In genomic region chr7:4074407-4074806, GRCh38 we compare ENCODE assay signal across 19 cellular contexts.
DNase-seq lines count a peak whose midpoint lies in the region; ATAC-seq and TF ChIP-seq lines count a peak whose summit lies in the region.
"Had no signal": no experiment of that assay in that cellular context is flagged by ENCODE, and none has a peak within 500 bp of the region (broad histone marks: within the 10 kb centered on the region; RNA-seq: fewer than 3 reads in every experiment).

No MANE protein-coding gene starts in this region.

- no peaks in the 10 kb centered on the region for H3K36me3 ChIP-seq in endodermal cell (ENCODE audit: control insufficient read depth, insufficient read depth, low read length)
- H3K36me3 ChIP-seq: BE2C had no signal

- H3K27ac ChIP-seq in endodermal cell (ENCODE audit: low read depth, low read length), result no peak overlapping the region
- H3K27ac ChIP-seq: GM23248, HL-60 had no signal

- no peak overlapping the region for H3K9ac ChIP-seq in endodermal cell (ENCODE audit: extremely low read depth, low read length, poor library complexity, severe bottlenecking)
- H3K9ac ChIP-seq: GM23248 had no signal

- H3K36me3 Mint-ChIP-seq in endodermal cell (ENCODE audit: low read depth) (peaks cover 32% of the 10 kb centered on the region), osteocyte (ENCODE audit: unreplicated experiment) (no peaks in the 10 kb centered on the region)
- no peaks in the 10 kb centered on the region for H3K36me3 Mint-ChIP-seq in activated T-cell treated with anti-CD3 and anti-CD28 coated beads, Interleukin-2, amount 50 U/mL, for 4 hours (ENCODE audit: insufficient read depth)
- H3K36me3 Mint-ChIP-seq: CD4-positive, CD25-positive, alpha-beta regulatory T cell had no signal

- peaks cover 13% of the 10 kb centered on the region for H3K4me1 Mint-ChIP-seq in endodermal cell
- no peaks in the 10 kb centered on the region for H3K4me1 Mint-ChIP-seq in osteocyte (ENCODE audit: unreplicated experiment)
- H3K4me1 Mint-ChIP-seq in activated T-cell treated with anti-CD3 and anti-CD28 coated beads, Interleukin-2, amount 50 U/mL, for 4 hours (ENCODE audit: low read depth), result no peaks in the 10 kb centered on the region
- H3K4me1 Mint-ChIP-seq: CD4-positive, CD25-positive, alpha-beta regulatory T cell had no signal

- no peaks in the 10 kb centered on the region for H3K27me3 ChIP-seq in endodermal cell (ENCODE audit: control insufficient read depth, insufficient read depth, low read length, poor library complexity, severe bottlenecking)
- H3K27me3 ChIP-seq: BE2C had no signal

- ATAC-seq in GM21390 (IDR thresholded peaks at IDR 0.05; ENCODE audit: unreplicated experiment) (no peak), GM19397 (IDR thresholded peaks at IDR 0.05; ENCODE audit: unreplicated experiment) (no peak)
- no peak for ATAC-seq in activated T-cell treated with anti-CD3 and anti-CD28 coated beads, Interleukin-2, amount 50 U/mL, for 4 hours
- ATAC-seq: GM12878 had no signal

- H3K9me3 Mint-ChIP-seq in endodermal cell, result peaks cover 6% of the 10 kb centered on the region
- H3K9me3 Mint-ChIP-seq in osteocyte (ENCODE audit: unreplicated experiment), result no peaks in the 10 kb centered on the region
- H3K9me3 Mint-ChIP-seq in activated T-cell treated with anti-CD3 and anti-CD28 coated beads, Interleukin-2, amount 50 U/mL, for 4 hours, result no peaks in the 10 kb centered on the region

- peak; percentile 1 for DNase-seq in D341Med (ENCODE audit: low spot score)
- peak; percentile 2 for DNase-seq in endodermal cell
- DNase-seq in mucosa of gallbladder (ENCODE audit: low spot score), result peak; percentile 5
- peak; percentile 78 for DNase-seq in osteocyte (ENCODE audit: extremely low spot score, unreplicated experiment)
- DNase-seq in Ammon's horn (ENCODE audit: low spot score), result no peak
- no peak for DNase-seq in activated T-cell treated with anti-CD3 and anti-CD28 coated beads, Interleukin-2, amount 50 U/mL, for 4 hours
- DNase-seq: BE2C; C1 segment of cervical spinal cord; Caco-2; CD4-positive, CD25-positive, alpha-beta regulatory T cell; DMS53; DND-41; EL; GM23248; HCEC 1CT had no signal

- no peak overlapping the region for H3K4me3 ChIP-seq in endodermal cell (ENCODE audit: low read length)
- H3K4me3 ChIP-seq: GM12878, GM23248 had no signal

- TF ChIP-seq CTCF in endodermal cell (conservative IDR thresholded peaks at IDR 0.05) (no peak), osteocyte (IDR thresholded peaks at IDR 0.05) (no peak)

- H3K9me3 ChIP-seq in endodermal cell (ENCODE audit: control insufficient read depth, low read length), result no peaks in the 10 kb centered on the region
- H3K9me3 ChIP-seq: BE2C, Caco-2 had no signal

- H3K4me3 Mint-ChIP-seq in endodermal cell, result no peak overlapping the region
- H3K4me3 Mint-ChIP-seq in osteocyte (ENCODE audit: unreplicated experiment), result no peak overlapping the region
- no peak overlapping the region for H3K4me3 Mint-ChIP-seq in activated T-cell treated with anti-CD3 and anti-CD28 coated beads, Interleukin-2, amount 50 U/mL, for 4 hours
- H3K4me3 Mint-ChIP-seq: CD4-positive, CD25-positive, alpha-beta regulatory T cell had no signal

- no peaks in the 10 kb centered on the region for H3K4me1 ChIP-seq in endodermal cell (ENCODE audit: control insufficient read depth, insufficient read depth, low read length)
- H3K4me1 ChIP-seq: BE2C, Caco-2 had no signal

- H3K27me3 Mint-ChIP-seq in endodermal cell (ENCODE audit: insufficient read depth) (no peaks in the 10 kb centered on the region), osteocyte (ENCODE audit: unreplicated experiment) (no peaks in the 10 kb centered on the region)
- peaks cover 4% of the 10 kb centered on the region for H3K27me3 Mint-ChIP-seq in activated T-cell treated with anti-CD3 and anti-CD28 coated beads, Interleukin-2, amount 50 U/mL, for 4 hours (ENCODE audit: low read depth)
- H3K27me3 Mint-ChIP-seq: CD4-positive, CD25-positive, alpha-beta regulatory T cell had no signal

- peak overlapping the region; percentile 53 for H3K27ac Mint-ChIP-seq in endodermal cell
- H3K27ac Mint-ChIP-seq in osteocyte (ENCODE audit: unreplicated experiment), result no peak overlapping the region
- H3K27ac Mint-ChIP-seq: CD4-positive, CD25-positive, alpha-beta regulatory T cell had no signal

- WGBS in endodermal cell (ENCODE audit: insufficient coverage in 1 of 2, insufficient read length in 1 of 2), 2 experiments, result 89% methylated on average over 6 to 8 of the region's 8 CpGs

Comparison
In these comparisons a context has a peak if more than half of its experiments do, and no peak if none do; other contexts are left out.
1. DNase-seq: peak in D341Med (single experiment), endodermal cell (single experiment), mucosa of gallbladder (single experiment) and osteocyte (single experiment); none in Ammon's horn (single experiment) and activated T-cell treated with anti-CD3 and anti-CD28 coated beads, Interleukin-2, amount 50 U/mL, for 4 hours (single experiment).